ENCODE assay signal across 1 cellular context in the genomic region with DNA sequence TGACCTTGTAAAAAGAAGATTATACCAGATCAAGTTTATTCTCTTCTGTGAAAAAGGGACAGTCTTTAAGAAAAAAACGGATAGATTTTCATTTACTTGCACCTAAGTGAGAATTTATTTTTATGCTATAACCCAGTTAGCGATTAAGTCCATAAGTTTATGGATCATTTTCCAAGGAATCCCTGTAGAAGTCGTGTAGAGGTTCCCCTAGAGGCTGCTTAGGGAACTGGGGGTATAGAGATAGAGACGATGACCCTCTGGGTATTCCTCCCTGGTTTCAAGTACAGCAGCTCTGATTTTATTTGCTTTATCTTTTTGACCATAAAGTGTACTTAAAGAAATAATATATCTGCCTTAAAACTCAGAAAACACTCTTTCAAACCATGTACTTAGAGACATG.
TF ChIP-seq lines count a peak whose summit lies in the region.

No MANE protein-coding gene starts in this region.

TF ChIP-seq in HepG2, 621 proteins besides CTCF, POLR2A, EP300 and RAD21:
- TF ChIP-seq ZNF335 (CRISPR knock-in tag; IDR thresholded peaks at IDR 0.05) (no peak), MTA3 (CRISPR knock-in tag; IDR thresholded peaks at IDR 0.05) (no peak), ZNF207 (IDR thresholded peaks at IDR 0.05; ENCODE audit: borderline replicate concordance) (no peak), RBM22 (optimal IDR thresholded peaks at IDR 0.05; ENCODE audit: low read length) (no peak), ZNF619 (CRISPR knock-in tag; IDR thresholded peaks at IDR 0.05) (no peak)
- TF ChIP-seq, protein P1, sequence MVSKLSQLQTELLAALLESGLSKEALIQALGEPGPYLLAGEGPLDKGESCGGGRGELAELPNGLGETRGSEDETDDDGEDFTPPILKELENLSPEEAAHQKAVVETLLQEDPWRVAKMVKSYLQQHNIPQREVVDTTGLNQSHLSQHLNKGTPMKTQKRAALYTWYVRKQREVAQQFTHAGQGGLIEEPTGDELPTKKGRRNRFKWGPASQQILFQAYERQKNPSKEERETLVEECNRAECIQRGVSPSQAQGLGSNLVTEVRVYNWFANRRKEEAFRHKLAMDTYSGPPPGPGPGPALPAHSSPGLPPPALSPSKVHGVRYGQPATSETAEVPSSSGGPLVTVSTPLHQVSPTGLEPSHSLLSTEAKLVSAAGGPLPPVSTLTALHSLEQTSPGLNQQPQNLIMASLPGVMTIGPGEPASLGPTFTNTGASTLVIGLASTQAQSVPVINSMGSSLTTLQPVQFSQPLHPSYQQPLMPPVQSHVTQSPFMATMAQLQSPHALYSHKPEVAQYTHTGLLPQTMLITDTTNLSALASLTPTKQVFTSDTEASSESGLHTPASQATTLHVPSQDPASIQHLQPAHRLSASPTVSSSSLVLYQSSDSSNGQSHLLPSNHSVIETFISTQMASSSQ (IDR thresholded peaks at IDR 0.05; ENCODE audit: low read depth): no peak
- TF ChIP-seq, protein P1 (CRISPR knock-in tag; IDR thresholded peaks at IDR 0.05; ENCODE audit: borderline replicate concordance): no peak
- TF ChIP-seq, protein P2, sequence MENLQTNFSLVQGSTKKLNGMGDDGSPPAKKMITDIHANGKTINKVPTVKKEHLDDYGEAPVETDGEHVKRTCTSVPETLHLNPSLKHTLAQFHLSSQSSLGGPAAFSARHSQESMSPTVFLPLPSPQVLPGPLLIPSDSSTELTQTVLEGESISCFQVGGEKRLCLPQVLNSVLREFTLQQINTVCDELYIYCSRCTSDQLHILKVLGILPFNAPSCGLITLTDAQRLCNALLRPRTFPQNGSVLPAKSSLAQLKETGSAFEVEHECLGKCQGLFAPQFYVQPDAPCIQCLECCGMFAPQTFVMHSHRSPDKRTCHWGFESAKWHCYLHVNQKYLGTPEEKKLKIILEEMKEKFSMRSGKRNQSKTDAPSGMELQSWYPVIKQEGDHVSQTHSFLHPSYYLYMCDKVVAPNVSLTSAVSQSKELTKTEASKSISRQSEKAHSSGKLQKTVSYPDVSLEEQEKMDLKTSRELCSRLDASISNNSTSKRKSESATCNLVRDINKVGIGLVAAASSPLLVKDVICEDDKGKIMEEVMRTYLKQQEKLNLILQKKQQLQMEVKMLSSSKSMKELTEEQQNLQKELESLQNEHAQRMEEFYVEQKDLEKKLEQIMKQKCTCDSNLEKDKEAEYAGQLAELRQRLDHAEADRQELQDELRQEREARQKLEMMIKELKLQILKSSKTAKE (CRISPR knock-in tag; IDR thresholded peaks at IDR 0.05; ENCODE audit: borderline replicate concordance): no peak
- TF ChIP-seq, protein P3, sequence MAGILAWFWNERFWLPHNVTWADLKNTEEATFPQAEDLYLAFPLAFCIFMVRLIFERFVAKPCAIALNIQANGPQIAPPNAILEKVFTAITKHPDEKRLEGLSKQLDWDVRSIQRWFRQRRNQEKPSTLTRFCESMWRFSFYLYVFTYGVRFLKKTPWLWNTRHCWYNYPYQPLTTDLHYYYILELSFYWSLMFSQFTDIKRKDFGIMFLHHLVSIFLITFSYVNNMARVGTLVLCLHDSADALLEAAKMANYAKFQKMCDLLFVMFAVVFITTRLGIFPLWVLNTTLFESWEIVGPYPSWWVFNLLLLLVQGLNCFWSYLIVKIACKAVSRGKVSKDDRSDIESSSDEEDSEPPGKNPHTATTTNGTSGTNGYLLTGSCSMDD (CRISPR knock-in tag; IDR thresholded peaks at IDR 0.05): no peak
TF ChIP-seq in HepG2: peak in this region for 0.
